11 cellular contexts compared by ENCODE assay signal in genomic region chr20:3101737-3102574, GRCh38. TPM values are rescaled to one million over a fixed set of nuclear protein-coding genes. Genes with fewer than 3 reads are reported as not detected.
DNase-seq lines count a peak whose midpoint lies in the region; ATAC-seq lines count a peak whose summit lies in the region.
"Had no signal": no experiment of that assay in that cellular context is flagged by ENCODE, and none has a peak within 500 bp of the region (broad histone marks: within the 10 kb centered on the region; RNA-seq: fewer than 3 reads in every experiment).

No MANE protein-coding gene starts in this region.

- peak overlapping the region; percentile 79 to 89 (median 80) for H3K27ac Mint-ChIP-seq in CD4-positive, CD25-positive, alpha-beta regulatory T cell
- peak overlapping the region; percentile 70 for H3K27ac Mint-ChIP-seq in activated naive CD4-positive, alpha-beta T cell treated with anti-CD3 and anti-CD28 coated beads, Interleukin-2, amount 50 U/mL, for 24 hours
- H3K27ac Mint-ChIP-seq: type B pancreatic cell had no signal

- peaks cover 10 to 29% (median 16%) of the 10 kb centered on the region in 4 donors for H3K4me1 Mint-ChIP-seq in CD4-positive, CD25-positive, alpha-beta regulatory T cell
- peaks cover 25% of the 10 kb centered on the region for H3K4me1 Mint-ChIP-seq in activated naive CD4-positive, alpha-beta T cell treated with anti-CD3 and anti-CD28 coated beads, Interleukin-2, amount 50 U/mL, for 24 hours

- H3K27ac ChIP-seq in CD4-positive, CD25-positive, alpha-beta regulatory T cell (ENCODE audit: insufficient read depth, low read length, poor library complexity, severe bottlenecking) = no peak overlapping the region

- H3K27me3 Mint-ChIP-seq in CD4-positive, CD25-positive, alpha-beta regulatory T cell = no peaks in the 10 kb centered on the region
- no peaks in the 10 kb centered on the region for H3K27me3 Mint-ChIP-seq in activated naive CD4-positive, alpha-beta T cell treated with anti-CD3 and anti-CD28 coated beads, Interleukin-2, amount 50 U/mL, for 24 hours
- H3K27me3 Mint-ChIP-seq: type B pancreatic cell had no signal

- no peaks in the 10 kb centered on the region for H3K36me3 ChIP-seq in CD4-positive, CD25-positive, alpha-beta regulatory T cell (ENCODE audit: control insufficient read depth, insufficient read depth, low read length)

- H3K27me3 ChIP-seq in CD4-positive, CD25-positive, alpha-beta regulatory T cell (ENCODE audit: control insufficient read depth, insufficient read depth, low read length) = no peaks in the 10 kb centered on the region

- H3K4me3 ChIP-seq in CD4-positive, CD25-positive, alpha-beta regulatory T cell (ENCODE audit: low read depth, low read length) = peak overlapping the region; percentile 42

- H3K9me3 ChIP-seq in CD4-positive, CD25-positive, alpha-beta regulatory T cell (ENCODE audit: control insufficient read depth in 2 of 2, low read length in 2 of 2) = no peaks in the 10 kb centered on the region

- no peaks in the 10 kb centered on the region for H3K36me3 Mint-ChIP-seq in CD4-positive, CD25-positive, alpha-beta regulatory T cell
- H3K36me3 Mint-ChIP-seq in activated naive CD4-positive, alpha-beta T cell treated with anti-CD3 and anti-CD28 coated beads, Interleukin-2, amount 50 U/mL, for 24 hours = no peaks in the 10 kb centered on the region
- H3K36me3 Mint-ChIP-seq: type B pancreatic cell had no signal

- H3K4me3 Mint-ChIP-seq in CD4-positive, CD25-positive, alpha-beta regulatory T cell = peak overlapping the region; percentile 2 to 62 (median 40)
- no peak overlapping the region for H3K4me3 Mint-ChIP-seq in activated naive CD4-positive, alpha-beta T cell treated with anti-CD3 and anti-CD28 coated beads, Interleukin-2, amount 50 U/mL, for 24 hours
- H3K4me3 Mint-ChIP-seq: type B pancreatic cell had no signal

- ATAC-seq in CD4-positive, CD25-positive, alpha-beta regulatory T cell (ENCODE audit: low read depth in 2 of 2) = peak; percentile 83 to 89
- no peak for ATAC-seq in HG02642 (IDR thresholded peaks at IDR 0.05; ENCODE audit: poor library complexity, unreplicated experiment)

- H3K9me3 Mint-ChIP-seq in CD4-positive, CD25-positive, alpha-beta regulatory T cell = no peaks in the 10 kb centered on the region
- no peaks in the 10 kb centered on the region for H3K9me3 Mint-ChIP-seq in activated naive CD4-positive, alpha-beta T cell treated with anti-CD3 and anti-CD28 coated beads, Interleukin-2, amount 50 U/mL, for 24 hours
- H3K9me3 Mint-ChIP-seq: type B pancreatic cell had no signal

- H3K4me1 ChIP-seq in CD4-positive, CD25-positive, alpha-beta regulatory T cell (ENCODE audit: control insufficient read depth, insufficient read depth, low read length, poor library complexity, severe bottlenecking) = peaks cover 20% of the 10 kb centered on the region

- DNase-seq in CD4-positive, CD25-positive, alpha-beta regulatory T cell = peak; percentile 27 to 89 (median 48)
- peak; percentile 23 for DNase-seq in activated CD4-positive, CD25-positive, alpha-beta regulatory T cell treated with anti-CD3 and anti-CD28 coated beads, Interleukin-2, amount 50 U/mL, for 16 hours (ENCODE audit: low read depth, low spot score)
- peak in 2 of 3 donors; percentile 43 to 45 for DNase-seq in stimulated activated CD4-positive, alpha-beta T cell treated with anti-CD3 and anti-CD28 coated beads, Interleukin-12 subunit alpha, Interleukin-12 subunit beta, amount 100 ng/mL, for 48 hours (ENCODE audit: low read depth in 2 of 3, low spot score in 1 of 3)
- DNase-seq in SIG-M5 (lab: John Stamatoyannopoulos, UW) = no peak
- DNase-seq in amniotic stem cell (lab: John Stamatoyannopoulos, UW) = no peak
- no peak for DNase-seq in GM03348 (ENCODE audit: low spot score)

RNA-seq across cellular contexts. Expression of gene AVP, which starts 17.4 kb away (rescaled TPM):
- 1.4 TPM for total RNA-seq in CD4-positive, CD25-positive, alpha-beta regulatory T cell
- polyA plus RNA-seq in CD4-positive, CD25-positive, alpha-beta regulatory T cell = not detected
- total RNA-seq: activated CD8-positive, alpha-beta memory T cell treated with anti-CD3 and anti-CD28 coated beads for 36 hours had no signal
- polyA plus RNA-seq: keratinocyte had no signal

RNA-seq across cellular contexts. Expression of gene OXT, which starts 30.5 kb away (rescaled TPM):
- not detected for total RNA-seq in CD4-positive, CD25-positive, alpha-beta regulatory T cell
- under 1 TPM in 3 of 4 donors, not detected in 1; 0.50 to 0.83 (median 0.61) TPM for polyA plus RNA-seq in CD4-positive, CD25-positive, alpha-beta regulatory T cell
- polyA plus RNA-seq: keratinocyte had no signal

RNA-seq across cellular contexts. Expression of gene MRPS26, which starts 56.1 kb away (rescaled TPM):
- 17.6 TPM for total RNA-seq in CD4-positive, CD25-positive, alpha-beta regulatory T cell
- 10 to 100 TPM; 69.6 to 78.8 (median 72.7) TPM for polyA plus RNA-seq in CD4-positive, CD25-positive, alpha-beta regulatory T cell

RNA-seq across cellular contexts. Expression of gene FASTKD5, which starts 57.7 kb away (rescaled TPM):
- total RNA-seq in CD4-positive, CD25-positive, alpha-beta regulatory T cell = 35.0 TPM
- polyA plus RNA-seq in CD4-positive, CD25-positive, alpha-beta regulatory T cell = 10 to 100 TPM; 17.4 to 31.1 (median 25.8) TPM

RNA-seq across cellular contexts. Expression of gene UBOX5, which starts 57.7 kb away (rescaled TPM):
- 9.3 TPM for total RNA-seq in CD4-positive, CD25-positive, alpha-beta regulatory T cell
- polyA plus RNA-seq in CD4-positive, CD25-positive, alpha-beta regulatory T cell = 1 to 10 TPM; 5.3 to 7.7 (median 6.8) TPM

Comparison
In these comparisons a context has a peak if more than half of its experiments do, and no peak if none do; other contexts are left out.
1. DNase-seq: peak in CD4-positive, CD25-positive, alpha-beta regulatory T cell (3 of 3), activated CD4-positive, CD25-positive, alpha-beta regulatory T cell treated with anti-CD3 and anti-CD28 coated beads, Interleukin-2, amount 50 U/mL, for 16 hours (single experiment) and stimulated activated CD4-positive, alpha-beta T cell treated with anti-CD3 and anti-CD28 coated beads, Interleukin-12 subunit alpha, Interleukin-12 subunit beta, amount 100 ng/mL, for 48 hours (2 of 3); none in SIG-M5 (single experiment), amniotic stem cell (single experiment) and GM03348 (single experiment).